In the genomic region with DNA sequence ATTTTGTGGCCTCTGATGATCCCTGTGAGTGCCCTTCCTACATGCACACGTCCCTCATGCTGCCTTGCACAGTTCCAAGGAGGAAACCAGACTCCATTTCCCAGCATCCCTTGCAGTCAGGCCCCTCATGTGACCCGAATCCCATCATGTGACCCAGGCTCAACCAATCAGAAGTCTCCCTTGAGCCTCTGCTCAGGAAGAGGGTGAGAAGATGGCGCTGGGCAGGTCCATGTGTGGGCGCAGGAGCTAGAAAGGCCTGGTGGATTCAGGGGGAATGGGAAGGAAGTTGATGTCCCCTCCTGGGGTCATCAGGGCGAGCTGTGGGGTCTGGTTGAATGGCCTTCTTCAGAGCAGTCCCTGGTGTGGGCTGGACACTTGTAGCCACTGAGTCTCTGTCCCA, we compare ENCODE assay signal across 21 cellular contexts.
DNase-seq lines count a peak whose midpoint lies in the region; ATAC-seq, FAIRE-seq and TF ChIP-seq lines count a peak whose summit lies in the region.
"Had no signal": no experiment of that assay in that cellular context is flagged by ENCODE, and none has a peak within 500 bp of the region (broad histone marks: within the 10 kb centered on the region; RNA-seq: fewer than 3 reads in every experiment).

No MANE protein-coding gene starts in this region.

- H3K4me3 Mint-ChIP-seq in WTC11: no peak overlapping the region
- H3K4me3 Mint-ChIP-seq: activated naive CD8-positive, alpha-beta T cell treated with anti-CD3 and anti-CD28 coated beads, Interleukin-2, amount 10 ng/mL, durations not matched to agents 7 days and 5 days; activated T-cell treated with anti-CD3 and anti-CD28 coated beads, Interleukin-2, amount 50 U/mL, for 4 hours; B cell had no signal

- WGBS in HepG2 (ENCODE audit: low lambda C conversion rate): 50% methylated on average over 2 of the region's 5 CpGs
- WGBS in right lobe of liver (ENCODE audit: insufficient coverage, low coverage, low lambda C conversion rate, missing lambda C conversion rate): 17% methylated on average over 1 of the region's 5 CpGs
- WGBS in aorta, 2 donors: 71% methylated on average over 5 of the region's 5 CpGs

- ATAC-seq in HepG2: no peak
- ATAC-seq in right lobe of liver: no peak
- ATAC-seq in WTC11: no peak
- no peak for ATAC-seq in HG03442 (IDR thresholded peaks at IDR 0.05; ENCODE audit: unreplicated experiment)
- ATAC-seq in aorta (ENCODE audit: low FRiP score): no peak
- ATAC-seq: activated T-cell treated with anti-CD3 and anti-CD28 coated beads, Interleukin-2, amount 50 U/mL, for 4 hours; naive thymus-derived CD4-positive, alpha-beta T cell had no signal

- TF ChIP-seq POLR2A in HepG2 (IDR thresholded peaks at IDR 0.05; ENCODE audit: insufficient read depth in 1 of 2, low read depth in 2 of 2, low read length in 2 of 2): no peak
- TF ChIP-seq POLR2A in right lobe of liver (IDR thresholded peaks at IDR 0.05): no peak

- H3K79me2 ChIP-seq in HepG2 (ENCODE audit: insufficient read depth, low read length): no peaks in the 10 kb centered on the region

- TF ChIP-seq EP300 in HepG2 (IDR thresholded peaks at IDR 0.05; ENCODE audit: low read depth in 2 of 2, low read length in 2 of 2): no peak
- TF ChIP-seq EP300 in HepG2 (CRISPR knock-in tag; IDR thresholded peaks at IDR 0.05; ENCODE audit: borderline replicate concordance): no peak

- no TSS peak for BruUV-seq in HepG2 (replicated peaks; lab: Mats Ljungman, UMichigan)

- H3K9ac ChIP-seq in HepG2 (ENCODE audit: insufficient read depth, low read depth, low read length): no peak overlapping the region

- H2AFZ ChIP-seq in HepG2 (ENCODE audit: low read length): no peak overlapping the region

- TF ChIP-seq RAD21 in HepG2 (CRISPR knock-in tag; IDR thresholded peaks at IDR 0.05): no peak

- no peak overlapping the region for H3K27ac Mint-ChIP-seq in WTC11
- H3K27ac Mint-ChIP-seq: activated naive CD8-positive, alpha-beta T cell treated with anti-CD3 and anti-CD28 coated beads, Interleukin-2, amount 10 ng/mL, durations not matched to agents 7 days and 5 days; B cell; naive thymus-derived CD4-positive, alpha-beta T cell had no signal

- no peak for TF ChIP-seq CTCF in HepG2 (CRISPR knock-in tag; IDR thresholded peaks at IDR 0.05)
- no peak for TF ChIP-seq CTCF in right lobe of liver (IDR thresholded peaks at IDR 0.05)
- no peak for TF ChIP-seq CTCF in WTC11 (IDR thresholded peaks at IDR 0.05)

- POLR2A ChIA-PET in HepG2 (lab: Yijun Ruan, JAX) (no interaction called here), WTC11 (lab: Charles Lee) (no interaction called here)

- H3K27ac ChIP-seq in HepG2 (ENCODE audit: extremely low read length, insufficient read depth, low read length): no peak overlapping the region
- no peak overlapping the region for H3K27ac ChIP-seq in right lobe of liver
- H3K27ac ChIP-seq in aorta (ENCODE audit: low read depth in 1 of 2, low read length in 2 of 2): no peak overlapping the region
- H3K27ac ChIP-seq: skin epidermis, thoracic aorta had no signal

- FAIRE-seq in HepG2 (lab: Jason Lieb, UNC): no peak

- no peaks in the 10 kb centered on the region for H3K36me3 ChIP-seq in HepG2 (replicated peaks in 1 of 2; ENCODE audit: control insufficient read depth in 1 of 2, insufficient read depth in 2 of 2, low read length in 2 of 2)
- no peaks in the 10 kb centered on the region for H3K36me3 ChIP-seq in right lobe of liver
- no peaks in the 10 kb centered on the region for H3K36me3 ChIP-seq in MG63
- no peaks in the 10 kb centered on the region for H3K36me3 ChIP-seq in aorta (ENCODE audit: control insufficient read depth in 1 of 2, insufficient read depth in 2 of 2, low read length in 1 of 2)
- H3K36me3 ChIP-seq: thoracic aorta had no signal

- DNase-seq in HepG2 (ENCODE audit: low spot score): no peak
- DNase-seq in right lobe of liver: no peak
- peak; percentile 15 for DNase-seq in MG63
- no peak for DNase-seq in WTC11 (ENCODE audit: low spot score)
- DNase-seq in NCI-H69 (lab: John Stamatoyannopoulos, UW): no peak
- no peak for DNase-seq in foreskin melanocyte
- DNase-seq in aorta: no peak
- DNase-seq: activated naive CD8-positive, alpha-beta T cell treated with anti-CD3 and anti-CD28 coated beads, Interleukin-2, amount 10 ng/mL, durations not matched to agents 7 days and 5 days; activated T-cell treated with anti-CD3 and anti-CD28 coated beads, Interleukin-2, amount 50 U/mL, for 4 hours; dermis blood vessel endothelial cell; DMS79; Kasumi-1; naive thymus-derived CD4-positive, alpha-beta T cell; NCI-H146; posterior cingulate gyrus; T-helper 1 cell had no signal

- in situ Hi-C loops in HepG2 (cut with HindIII; ENCODE audit: extremely low pct_ligation_motif_present, low pct_unique_long_range_greater_than_20kb): no loop called here

- H3K27me3 ChIP-seq in HepG2 (ENCODE audit: control insufficient read depth in 1 of 2, insufficient read depth in 2 of 2, low read length in 2 of 2) (peaks cover 0 to 21% of the 10 kb centered on the region in 2 experiments; a peak in 2 of 5 replicates), right lobe of liver (no peaks in the 10 kb centered on the region), MG63 (peaks cover 2% of the 10 kb centered on the region; the same call in 1 of the 2 replicates), aorta (ENCODE audit: control insufficient read depth in 1 of 2, insufficient read depth in 2 of 2, low read length in 1 of 2) (no peaks in the 10 kb centered on the region)

- H3K4me1 ChIP-seq in HepG2 (ENCODE audit: insufficient read depth, low read length) (no peaks in the 10 kb centered on the region), right lobe of liver (no peaks in the 10 kb centered on the region), aorta (ENCODE audit: control insufficient read depth in 1 of 2, insufficient read depth in 2 of 2, low read length in 2 of 2) (no peaks in the 10 kb centered on the region)

- no peaks in the 10 kb centered on the region for H3K4me1 Mint-ChIP-seq in WTC11
- H3K4me1 Mint-ChIP-seq: activated naive CD8-positive, alpha-beta T cell treated with anti-CD3 and anti-CD28 coated beads, Interleukin-2, amount 10 ng/mL, durations not matched to agents 7 days and 5 days; B cell; naive thymus-derived CD4-positive, alpha-beta T cell had no signal

- H3K9me3 Mint-ChIP-seq in WTC11: peaks cover 30% of the 10 kb centered on the region
- H3K9me3 Mint-ChIP-seq: activated naive CD8-positive, alpha-beta T cell treated with anti-CD3 and anti-CD28 coated beads, Interleukin-2, amount 10 ng/mL, durations not matched to agents 7 days and 5 days; activated T-cell treated with anti-CD3 and anti-CD28 coated beads, Interleukin-2, amount 50 U/mL, for 4 hours had no signal

- H4K20me1 ChIP-seq in HepG2 (ENCODE audit: insufficient read depth, low read length): no peaks in the 10 kb centered on the region

- H3K4me3 ChIP-seq in HepG2 (replicated peaks in 1 of 3; ENCODE audit: insufficient read depth in 1 of 3, low read depth in 2 of 3, low read length in 3 of 3) (no peak overlapping the region), right lobe of liver (no peak overlapping the region), MG63 (no peak overlapping the region), aorta (ENCODE audit: low read length in 2 of 2) (no peak overlapping the region)
- H3K4me3 ChIP-seq: lung, skin epidermis, thoracic aorta had no signal

- H3K36me3 Mint-ChIP-seq in WTC11: 0 out of 2 replicates have a peak, but pooled peaks cover 3% of the 10 kb centered on the region
- H3K36me3 Mint-ChIP-seq: activated naive CD8-positive, alpha-beta T cell treated with anti-CD3 and anti-CD28 coated beads, Interleukin-2, amount 10 ng/mL, durations not matched to agents 7 days and 5 days; naive thymus-derived CD4-positive, alpha-beta T cell had no signal

- CTCF ChIA-PET in HepG2 (lab: Yijun Ruan, JAX; ENCODE audit: low intra/inter-chr PET ratio, low total read pairs) (no interaction called here), WTC11 (lab: Charles Lee) (no interaction called here)

- H3K9me3 ChIP-seq in HepG2 (ENCODE audit: low read length): no peaks in the 10 kb centered on the region
- H3K9me3 ChIP-seq in right lobe of liver: no peaks in the 10 kb centered on the region
- H3K9me3 ChIP-seq in MG63: no peaks in the 10 kb centered on the region
- H3K9me3 ChIP-seq in aorta (ENCODE audit: control insufficient read depth, low read length): peaks cover 3% of the 10 kb centered on the region
- H3K9me3 ChIP-seq: thoracic aorta had no signal

- no peak overlapping the region for H3K4me2 ChIP-seq in HepG2 (ENCODE audit: low read depth, low read length)

- peaks cover 10% of the 10 kb centered on the region for H3K27me3 Mint-ChIP-seq in WTC11 (ENCODE audit: low read depth)
- H3K27me3 Mint-ChIP-seq: B cell had no signal

- intact Hi-C loops in HepG2 (cut with micrococcal nuclease; ENCODE audit: unreplicated experiment) (no loop called here), right lobe of liver (cut with DNase I) (no loop called here), aorta (cut with DNase I) (no loop called here)

TF ChIP-seq in HepG2, 621 proteins besides CTCF, POLR2A, EP300 and RAD21 (continues in another document):
- TF ChIP-seq TCF12 (IDR thresholded peaks at IDR 0.05) (no peak), TCF12 (CRISPR knock-in tag; IDR thresholded peaks at IDR 0.05) (no peak), NFYB (CRISPR knock-in tag; IDR thresholded peaks at IDR 0.05) (peak; percentile 42; the same call in 1 of the 2 replicates), NFYC (CRISPR knock-in tag; IDR thresholded peaks at IDR 0.05) (peak; percentile 43; the same call in 1 of the 2 replicates), ZNF143 (CRISPR knock-in tag; IDR thresholded peaks at IDR 0.05) (peak; percentile 55)

TF ChIP-seq in WTC11, 78 proteins besides CTCF, POLR2A, EP300 and RAD21 (continues in another document):
- TF ChIP-seq, protein P1, sequence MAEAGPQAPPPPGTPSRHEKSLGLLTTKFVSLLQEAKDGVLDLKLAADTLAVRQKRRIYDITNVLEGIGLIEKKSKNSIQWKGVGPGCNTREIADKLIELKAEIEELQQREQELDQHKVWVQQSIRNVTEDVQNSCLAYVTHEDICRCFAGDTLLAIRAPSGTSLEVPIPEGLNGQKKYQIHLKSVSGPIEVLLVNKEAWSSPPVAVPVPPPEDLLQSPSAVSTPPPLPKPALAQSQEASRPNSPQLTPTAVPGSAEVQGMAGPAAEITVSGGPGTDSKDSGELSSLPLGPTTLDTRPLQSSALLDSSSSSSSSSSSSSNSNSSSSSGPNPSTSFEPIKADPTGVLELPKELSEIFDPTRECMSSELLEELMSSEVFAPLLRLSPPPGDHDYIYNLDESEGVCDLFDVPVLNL (CRISPR knock-in tag; IDR thresholded peaks at IDR 0.05; ENCODE audit: borderline replicate concordance, low read depth): no peak
- TF ChIP-seq, protein P2, sequence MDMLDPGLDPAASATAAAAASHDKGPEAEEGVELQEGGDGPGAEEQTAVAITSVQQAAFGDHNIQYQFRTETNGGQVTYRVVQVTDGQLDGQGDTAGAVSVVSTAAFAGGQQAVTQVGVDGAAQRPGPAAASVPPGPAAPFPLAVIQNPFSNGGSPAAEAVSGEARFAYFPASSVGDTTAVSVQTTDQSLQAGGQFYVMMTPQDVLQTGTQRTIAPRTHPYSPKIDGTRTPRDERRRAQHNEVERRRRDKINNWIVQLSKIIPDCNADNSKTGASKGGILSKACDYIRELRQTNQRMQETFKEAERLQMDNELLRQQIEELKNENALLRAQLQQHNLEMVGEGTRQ (CRISPR knock-in tag; IDR thresholded peaks at IDR 0.05): peak; percentile 92
